ENCODE assay signal across 1 cellular context in genomic region chr11:8688414-8689362, GRCh38.
A peak's percentile ranks its signal among the peaks of the same experiment; 100 is the strongest.
TF ChIP-seq lines count a peak whose summit lies in the region.

No MANE protein-coding gene starts in this region.

TF ChIP-seq in HepG2, 621 proteins besides CTCF, POLR2A, EP300 and RAD21 (continued from another document and continues in another):
- TF ChIP-seq ZBTB43 (CRISPR knock-in tag; conservative IDR thresholded peaks at IDR 0.05) (no peak; the same call in none of the 2 replicates), ZZZ3 (CRISPR knock-in tag; IDR thresholded peaks at IDR 0.05; ENCODE audit: borderline replicate concordance) (no peak; the same call in 1 of the 2 replicates), ZFP82 (CRISPR knock-in tag; IDR thresholded peaks at IDR 0.05; ENCODE audit: borderline replicate concordance) (no peak), GLMP (CRISPR knock-in tag; IDR thresholded peaks at IDR 0.05; ENCODE audit: borderline replicate concordance) (no peak), MIXL1 (CRISPR knock-in tag; IDR thresholded peaks at IDR 0.05) (peak; percentile 28; the same call in 1 of the 2 replicates), SRSF1 (optimal IDR thresholded peaks at IDR 0.05; ENCODE audit: low read depth, low read length) (peak; percentile 55), HMGA1 (CRISPR knock-in tag; conservative IDR thresholded peaks at IDR 0.05) (no peak), ZFP62 (CRISPR knock-in tag; IDR thresholded peaks at IDR 0.05) (no peak), TBX3 (IDR thresholded peaks at IDR 0.05; ENCODE audit: borderline replicate concordance) (no peak), TERF1 (CRISPR knock-in tag; IDR thresholded peaks at IDR 0.05) (no peak), ATF4 (CRISPR knock-in tag; IDR thresholded peaks at IDR 0.05) (peak in 1 of 2 experiments; percentile 31; a peak in 1 of 4 replicates), ZNF564 (CRISPR knock-in tag; IDR thresholded peaks at IDR 0.05) (no peak; the same call in 1 of the 2 replicates), BORCS8-MEF2B (CRISPR knock-in tag; IDR thresholded peaks at IDR 0.05) (peak; percentile 89; the same call in 1 of the 2 replicates), ZSCAN21 (CRISPR knock-in tag; IDR thresholded peaks at IDR 0.05; ENCODE audit: borderline replicate concordance) (peak; percentile 81), RCOR2 (CRISPR knock-in tag; IDR thresholded peaks at IDR 0.05) (no peak), ZBTB26 (CRISPR knock-in tag; IDR thresholded peaks at IDR 0.05; ENCODE audit: borderline replicate concordance) (peak; percentile 73), YY1 (IDR thresholded peaks at IDR 0.05; ENCODE audit: insufficient read depth, insufficient replicate concordance, low read depth, low read length) (peak; percentile 73), ONECUT2 (CRISPR knock-in tag; IDR thresholded peaks at IDR 0.05) (0 out of 2 replicates have a peak, but pooled peaks have one; percentile 6), ZBTB49 (CRISPR knock-in tag; IDR thresholded peaks at IDR 0.05; ENCODE audit: borderline replicate concordance) (no peak), IKZF4 (CRISPR knock-in tag; IDR thresholded peaks at IDR 0.05; ENCODE audit: borderline replicate concordance, low read depth, not compliant biosample characterization) (no peak), ZBTB42 (CRISPR knock-in tag; IDR thresholded peaks at IDR 0.05) (no peak), ATF7 (IDR thresholded peaks at IDR 0.05) (no peak), ATF7 (CRISPR knock-in tag; IDR thresholded peaks at IDR 0.05) (no peak), NR2F2 (IDR thresholded peaks at IDR 0.05; ENCODE audit: borderline replicate concordance, low read depth) (peak; percentile 57; the same call in 1 of the 2 replicates), ZNF326 (CRISPR knock-in tag; IDR thresholded peaks at IDR 0.05; ENCODE audit: borderline replicate concordance) (peak; percentile 27; the same call in 1 of the 2 replicates), SMAD1 (CRISPR knock-in tag; IDR thresholded peaks at IDR 0.05; ENCODE audit: borderline replicate concordance, low read depth) (peak; percentile 81), REL (CRISPR knock-in tag; conservative IDR thresholded peaks at IDR 0.05) (peak; percentile 51), ZFP36L1 (CRISPR knock-in tag; IDR thresholded peaks at IDR 0.05) (no peak; the same call in 1 of the 2 replicates), CCAR2 (optimal IDR thresholded peaks at IDR 0.05; ENCODE audit: low read depth, low read length) (no peak), KMT2B (CRISPR knock-in tag; IDR thresholded peaks at IDR 0.05) (peak; percentile 80; the same call in 1 of the 2 replicates), ZKSCAN1 (IDR thresholded peaks at IDR 0.05; ENCODE audit: low read length) (no peak), SRY (CRISPR knock-in tag; IDR thresholded peaks at IDR 0.05) (peak; percentile 42), ZFP90 (CRISPR knock-in tag; IDR thresholded peaks at IDR 0.05; ENCODE audit: borderline replicate concordance) (0 out of 2 replicates have a peak, but pooled peaks have one; percentile 28), JDP2 (CRISPR knock-in tag; IDR thresholded peaks at IDR 0.05; ENCODE audit: borderline replicate concordance) (no peak), CENPBD1 (CRISPR knock-in tag; IDR thresholded peaks at IDR 0.05; ENCODE audit: borderline replicate concordance, low read depth) (no peak), KLF9 (CRISPR knock-in tag; IDR thresholded peaks at IDR 0.05; ENCODE audit: low read depth) (no peak), CREB1 (IDR thresholded peaks at IDR 0.05) (peak; percentile 68), CREB1 (CRISPR knock-in tag; IDR thresholded peaks at IDR 0.05) (peak; percentile 77), ZNF432 (CRISPR knock-in tag; IDR thresholded peaks at IDR 0.05; ENCODE audit: borderline replicate concordance) (no peak), ZNF224 (CRISPR knock-in tag; IDR thresholded peaks at IDR 0.05) (no peak), ZNF607 (CRISPR knock-in tag; IDR thresholded peaks at IDR 0.05; ENCODE audit: borderline replicate concordance) (peak; percentile 35; the same call in 1 of the 2 replicates), DNMT3B (CRISPR knock-in tag; conservative IDR thresholded peaks at IDR 0.05) (0 out of 2 replicates have a peak, but pooled peaks have one; percentile 36), ZMAT5 (CRISPR knock-in tag; IDR thresholded peaks at IDR 0.05; ENCODE audit: borderline replicate concordance, low read depth) (no peak), ZNF737 (CRISPR knock-in tag; IDR thresholded peaks at IDR 0.05; ENCODE audit: borderline replicate concordance) (no peak), RORA (CRISPR knock-in tag; IDR thresholded peaks at IDR 0.05) (no peak; the same call in 1 of the 2 replicates), ATF3 (CRISPR knock-in tag; IDR thresholded peaks at IDR 0.05) (peak; percentile 45), HNF4G (IDR thresholded peaks at IDR 0.05; ENCODE audit: borderline replicate concordance, low read depth, low read length) (no peak), HNF4G (CRISPR knock-in tag; IDR thresholded peaks at IDR 0.05; ENCODE audit: borderline replicate concordance, low read depth) (peak; percentile 40; the same call in 1 of the 2 replicates), TSC22D2 (CRISPR knock-in tag; IDR thresholded peaks at IDR 0.05; ENCODE audit: borderline replicate concordance) (0 out of 2 replicates have a peak, but pooled peaks have one; percentile 35), RELA (CRISPR knock-in tag; IDR thresholded peaks at IDR 0.05) (peak; percentile 39; the same call in 1 of the 2 replicates), GTF2F1 (IDR thresholded peaks at IDR 0.05; ENCODE audit: low read length) (peak; percentile 87), GPBP1L1 (CRISPR knock-in tag; IDR thresholded peaks at IDR 0.05) (no peak), ZNF747 (CRISPR knock-in tag; IDR thresholded peaks at IDR 0.05; ENCODE audit: borderline replicate concordance) (peak; percentile 81; the same call in 1 of the 2 replicates), ZBTB38 (CRISPR knock-in tag; IDR thresholded peaks at IDR 0.05) (peak; percentile 91), STAT5B (CRISPR knock-in tag; IDR thresholded peaks at IDR 0.05) (0 out of 2 replicates have a peak, but pooled peaks have one; percentile 26), ZNF17 (CRISPR knock-in tag; IDR thresholded peaks at IDR 0.05) (no peak), HDAC2 (CRISPR knock-in tag; IDR thresholded peaks at IDR 0.05) (peak; percentile 51; the same call in 1 of the 2 replicates), MXD3 (CRISPR knock-in tag; IDR thresholded peaks at IDR 0.05) (peak; percentile 53), BRF2 (CRISPR knock-in tag; IDR thresholded peaks at IDR 0.05) (peak; percentile 96), POLR2AphosphoS2 (IDR thresholded peaks at IDR 0.05; ENCODE audit: low read depth, low read length) (no peak), ZFP1 (CRISPR knock-in tag; IDR thresholded peaks at IDR 0.05) (peak; percentile 63; the same call in 1 of the 2 replicates), IRX3 (CRISPR knock-in tag; IDR thresholded peaks at IDR 0.05; ENCODE audit: borderline replicate concordance, low read depth) (peak; percentile 82), ZBTB7A (CRISPR knock-in tag; IDR thresholded peaks at IDR 0.05) (no peak), MZF1 (CRISPR knock-in tag; IDR thresholded peaks at IDR 0.05; ENCODE audit: borderline replicate concordance) (peak; percentile 22; the same call in 1 of the 2 replicates), ZNF496 (CRISPR knock-in tag; IDR thresholded peaks at IDR 0.05; ENCODE audit: insufficient replicate concordance) (no peak), ZNF570 (CRISPR knock-in tag; IDR thresholded peaks at IDR 0.05; ENCODE audit: borderline replicate concordance) (no peak)
